33 cellular contexts compared by ENCODE assay signal in genomic region chr16:5054876-5055865, GRCh38. TPM values are rescaled to one million over a fixed set of nuclear protein-coding genes. Genes with fewer than 3 reads are reported as not detected.
"Had no signal": no experiment of that assay in that cellular context is flagged by ENCODE, and none has a peak within 500 bp of the region (broad histone marks: within the 10 kb centered on the region; RNA-seq: fewer than 3 reads in every experiment).

No MANE protein-coding gene starts in this region.

- DNase-seq: activated CD4-positive, alpha-beta memory T cell treated with anti-CD3 and anti-CD28 coated beads for 36 hours; activated CD4-positive, alpha-beta T cell treated with anti-CD3 and anti-CD28 coated beads, Interleukin-2, amount 10 ng/mL, durations not matched to agents 7 days and 5 days; activated CD4-positive, CD25-positive, alpha-beta regulatory T cell; activated CD8-positive, alpha-beta memory T cell treated with anti-CD3 and anti-CD28 coated beads for 24 hours; activated gamma-delta T cell; activated naive CD4-positive, alpha-beta T cell treated with anti-CD3 and anti-CD28 coated beads for 36 hours; activated T-cell treated with anti-CD3 and anti-CD28 coated beads, Interleukin-2, amount 50 U/mL, for 48 hours; amygdala; Karpas-422; MM.1S; NCI-H1105; NCI-H1436; NCI-H187 treated with DMSO at 0.1 percent for 48 hours; NCI-H2081 treated with DMSO at 0.1 percent for 48 hours; NCI-H2171; NCI-H2227 treated with DMSO at 0.1 percent for 48 hours; NCI-H446 treated with DMSO at 0.1 percent for 48 hours; NCI-H524 treated with DMSO at 0.1 percent for 48 hours; NCI-H774; NK-92 treated with Interleukin-12 subunit alpha and Interleukin-12 subunit beta, amount 100 ng/mL, for 24 hours; OCI-M1; RPMI8226; SJCRH30; SK-N-SH; T-helper 1 cell had no signal

- H3K4me1 ChIP-seq: SJCRH30 had no signal

- H3K36me3 ChIP-seq: SJCRH30 had no signal

- H3K27ac ChIP-seq: SJCRH30, VCaP had no signal

- H3K4me3 ChIP-seq: SJCRH30 had no signal

- H3K27me3 ChIP-seq: SJCRH30 had no signal

- H3K4me1 Mint-ChIP-seq: activated CD4-positive, alpha-beta T cell treated with anti-CD3 and anti-CD28 coated beads, Interleukin-2, amount 10 ng/mL, durations not matched to agents 7 days and 5 days; activated T-helper 17 cell treated with anti-CD3 and anti-CD28 coated beads, Interleukin-2, amount 50 U/mL, for 72 hours; brain had no signal

- ATAC-seq: activated T-helper 17 cell treated with anti-CD3 and anti-CD28 coated beads, Interleukin-2, amount 50 U/mL, for 72 hours; Panc1; Right ventricle myocardium inferior had no signal

- H3K27ac Mint-ChIP-seq: activated CD4-positive, alpha-beta memory T cell treated with anti-CD3 and anti-CD28 coated beads for 36 hours; activated CD4-positive, alpha-beta T cell treated with anti-CD3 and anti-CD28 coated beads, Interleukin-2, amount 10 ng/mL, durations not matched to agents 7 days and 5 days; activated naive CD4-positive, alpha-beta T cell treated with anti-CD3 and anti-CD28 coated beads for 36 hours; activated naive CD8-positive, alpha-beta T cell; activated T-helper 17 cell treated with anti-CD3 and anti-CD28 coated beads, Interleukin-2, amount 50 U/mL, for 72 hours; brain had no signal

- H3K36me3 Mint-ChIP-seq: activated CD4-positive, alpha-beta memory T cell treated with anti-CD3 and anti-CD28 coated beads for 36 hours; brain had no signal

- H3K27me3 Mint-ChIP-seq: activated CD4-positive, alpha-beta memory T cell treated with anti-CD3 and anti-CD28 coated beads for 36 hours; activated CD4-positive, alpha-beta T cell treated with anti-CD3 and anti-CD28 coated beads, Interleukin-2, amount 10 ng/mL, durations not matched to agents 7 days and 5 days; activated naive CD8-positive, alpha-beta T cell; activated T-helper 17 cell treated with anti-CD3 and anti-CD28 coated beads, Interleukin-2, amount 50 U/mL, for 72 hours had no signal

- H3K9me3 ChIP-seq: SJCRH30, SK-N-SH had no signal

- H3K9me3 Mint-ChIP-seq: activated CD4-positive, alpha-beta T cell treated with anti-CD3 and anti-CD28 coated beads, Interleukin-2, amount 10 ng/mL, durations not matched to agents 7 days and 5 days; activated T-helper 17 cell treated with anti-CD3 and anti-CD28 coated beads, Interleukin-2, amount 50 U/mL, for 72 hours had no signal

- H3K4me3 Mint-ChIP-seq: activated CD4-positive, alpha-beta memory T cell treated with anti-CD3 and anti-CD28 coated beads for 36 hours; activated CD4-positive, alpha-beta T cell treated with anti-CD3 and anti-CD28 coated beads, Interleukin-2, amount 10 ng/mL, durations not matched to agents 7 days and 5 days; activated naive CD4-positive, alpha-beta T cell treated with anti-CD3 and anti-CD28 coated beads for 36 hours; activated naive CD8-positive, alpha-beta T cell; activated T-helper 17 cell treated with anti-CD3 and anti-CD28 coated beads, Interleukin-2, amount 50 U/mL, for 72 hours; brain had no signal

RNA-seq across cellular contexts. Expression of gene C16orf89, which starts 10.6 kb away (rescaled TPM):
- total RNA-seq: activated CD4-positive, alpha-beta memory T cell treated with anti-CD3 and anti-CD28 coated beads for 36 hours; activated CD4-positive, alpha-beta T cell treated with anti-CD3 and anti-CD28 coated beads, Interleukin-2, amount 10 ng/mL, durations not matched to agents 7 days and 5 days; activated naive CD4-positive, alpha-beta T cell treated with anti-CD3 and anti-CD28 coated beads for 36 hours; activated T-helper 17 cell treated with anti-CD3 and anti-CD28 coated beads, Interleukin-2, amount 50 U/mL, for 72 hours; astrocyte; SJCRH30; T-helper 2 cell treated with Interferon-gamma antibody and Interleukin-4, amounts not matched to agents 100 ng/mL and 5 ng/mL, for 36 hours had no signal
